Comparison of ENCODE assay signal across 1 cellular context in genomic region chr12:79775355-79776073, GRCh38.
TF ChIP-seq lines count a peak whose summit lies in the region.

No MANE protein-coding gene starts in this region.

TF ChIP-seq in HepG2, 621 proteins besides CTCF, POLR2A, EP300 and RAD21:
- TF ChIP-seq HOMEZ (CRISPR knock-in tag; IDR thresholded peaks at IDR 0.05; ENCODE audit: low read depth) (peak; percentile 89; the same call in 1 of the 2 replicates), ZNF362 (CRISPR knock-in tag; IDR thresholded peaks at IDR 0.05; ENCODE audit: borderline replicate concordance) (no peak), FOXP1 (IDR thresholded peaks at IDR 0.05) (no peak), FOXP1 (CRISPR knock-in tag; IDR thresholded peaks at IDR 0.05) (peak; percentile 52; the same call in 1 of the 2 replicates)
